In genomic region chr4:25843340-25844097, GRCh38 we compare ENCODE assay signal across 9 cellular contexts. TPM values are rescaled to one million over a fixed set of nuclear protein-coding genes. Genes with fewer than 3 reads are reported as not detected.
DNase-seq lines count a peak whose midpoint lies in the region; ATAC-seq and TF ChIP-seq lines count a peak whose summit lies in the region.
"Had no signal": no experiment of that assay in that cellular context is flagged by ENCODE, and none has a peak within 500 bp of the region (broad histone marks: within the 10 kb centered on the region; RNA-seq: fewer than 3 reads in every experiment).

No MANE protein-coding gene starts in this region.

- H3K4me1 ChIP-seq in foreskin keratinocyte, result no peaks in the 10 kb centered on the region

- no peaks in the 10 kb centered on the region for H3K27me3 ChIP-seq in foreskin keratinocyte

- no peak overlapping the region for H3K4me3 Mint-ChIP-seq in activated T-cell treated with anti-CD3 and anti-CD28 coated beads, Interleukin-2, amount 50 U/mL, for 24 hours
- H3K4me3 Mint-ChIP-seq in stimulated activated naive B cell treated with anti-CD40 and anti-IgM and Interleukin-4, amounts not matched to agents 10 μg/mL and 1 μg/mL and 100 μg/mL, for 72 hours, result peak overlapping the region; percentile 64 to 72

- ATAC-seq in foreskin keratinocyte, result peak; percentile 52
- ATAC-seq in stimulated activated naive B cell treated with anti-CD40 and anti-IgM and Interleukin-4, amounts not matched to agents 10 μg/mL and 1 μg/mL and 100 μg/mL, for 72 hours (replicated peaks), result peak in 1 of 2 donors; percentile 28

- DNase-seq in activated T-cell treated with anti-CD3 and anti-CD28 coated beads, Interleukin-2, amount 50 U/mL, for 24 hours, result no peak
- DNase-seq in activated T-cell treated with anti-CD3 and anti-CD28 coated beads for 4 hours (no peak), NCI-H2029 (lab: John Stamatoyannopoulos, UW) (peak; percentile 58), foreskin keratinocyte (no peak), GOT3 (lab: John Stamatoyannopoulos, UW) (no peak), NCI-H1694 (lab: John Stamatoyannopoulos, UW) (no peak)
- no peak for DNase-seq in stimulated activated naive B cell treated with anti-CD40 and anti-IgM and Interleukin-4, amounts not matched to agents 10 μg/mL and 1 μg/mL and 100 μg/mL, for 72 hours
- DNase-seq in activated CD4-positive, CD25-positive, alpha-beta regulatory T cell (lab: John Stamatoyannopoulos, UW), result no peak

- no peaks in the 10 kb centered on the region for H3K27me3 Mint-ChIP-seq in activated T-cell treated with anti-CD3 and anti-CD28 coated beads, Interleukin-2, amount 50 U/mL, for 24 hours
- H3K27me3 Mint-ChIP-seq in stimulated activated naive B cell treated with anti-CD40 and anti-IgM and Interleukin-4, amounts not matched to agents 10 μg/mL and 1 μg/mL and 100 μg/mL, for 72 hours, result no peaks in the 10 kb centered on the region

- H3K36me3 Mint-ChIP-seq in activated T-cell treated with anti-CD3 and anti-CD28 coated beads, Interleukin-2, amount 50 U/mL, for 24 hours (ENCODE audit: low read depth), result peaks cover 82% of the 10 kb centered on the region
- H3K36me3 Mint-ChIP-seq in stimulated activated naive B cell treated with anti-CD40 and anti-IgM and Interleukin-4, amounts not matched to agents 10 μg/mL and 1 μg/mL and 100 μg/mL, for 72 hours, result peaks cover 31 to 58% of the 10 kb centered on the region in 2 donors

- TF ChIP-seq CTCF in foreskin keratinocyte (conservative IDR thresholded peaks at IDR 0.05), result no peak

- H3K27ac ChIP-seq in foreskin keratinocyte, result no peak overlapping the region
- H3K27ac ChIP-seq: VCaP had no signal

- peak overlapping the region; percentile 63 for H3K27ac Mint-ChIP-seq in activated T-cell treated with anti-CD3 and anti-CD28 coated beads, Interleukin-2, amount 50 U/mL, for 24 hours
- peak overlapping the region; percentile 92 for H3K27ac Mint-ChIP-seq in stimulated activated naive B cell treated with anti-CD40 and anti-IgM and Interleukin-4, amounts not matched to agents 10 μg/mL and 1 μg/mL and 100 μg/mL, for 72 hours

- H3K4me1 Mint-ChIP-seq in activated T-cell treated with anti-CD3 and anti-CD28 coated beads, Interleukin-2, amount 50 U/mL, for 24 hours (ENCODE audit: low read depth), result peaks cover 74% of the 10 kb centered on the region
- peaks cover 58 to 87% of the 10 kb centered on the region in 2 donors for H3K4me1 Mint-ChIP-seq in stimulated activated naive B cell treated with anti-CD40 and anti-IgM and Interleukin-4, amounts not matched to agents 10 μg/mL and 1 μg/mL and 100 μg/mL, for 72 hours

- no peaks in the 10 kb centered on the region for H3K9me3 Mint-ChIP-seq in activated T-cell treated with anti-CD3 and anti-CD28 coated beads, Interleukin-2, amount 50 U/mL, for 24 hours
- no peaks in the 10 kb centered on the region for H3K9me3 Mint-ChIP-seq in stimulated activated naive B cell treated with anti-CD40 and anti-IgM and Interleukin-4, amounts not matched to agents 10 μg/mL and 1 μg/mL and 100 μg/mL, for 72 hours

RNA-seq across cellular contexts. Expression of gene SEL1L3, which starts 19.3 kb away (rescaled TPM):
- total RNA-seq in foreskin keratinocyte, result 31.7 and 33.3 TPM in 2 replicates
- polyA plus RNA-seq in foreskin keratinocyte, result 15.8 and 17.2 TPM in 2 replicates
